25 cellular contexts compared by ENCODE assay signal in genomic region chr3:122677261-122677660, GRCh38.
"Had no signal": no experiment of that assay in that cellular context is flagged by ENCODE, and none has a peak within 500 bp of the region (broad histone marks: within the 10 kb centered on the region; RNA-seq: fewer than 3 reads in every experiment).

No MANE protein-coding gene starts in this region.

- H3K27me3 Mint-ChIP-seq: effector memory CD8-positive, alpha-beta T cell; memory B cell; naive B cell; natural killer cell treated with Interleukin-12 subunit alpha and Interleukin-12 subunit beta and Interleukin-15 and Interleukin-18, amount 100 ng/mL, for 72 hours had no signal

- H3K36me3 ChIP-seq: gastrocnemius medialis, neutrophil, right atrium auricular region, sigmoid colon, stomach, thyroid gland, upper lobe of left lung had no signal

- ATAC-seq: effector memory CD8-positive, alpha-beta T cell; gastrocnemius medialis; left lobe of liver; mucosa of descending colon; natural killer cell treated with Interleukin-12 subunit alpha and Interleukin-12 subunit beta and Interleukin-15 and Interleukin-18, amount 100 ng/mL, for 72 hours; stimulated activated effector memory CD8-positive, alpha-beta T cell treated with anti-CD3 and anti-CD28 coated beads, Interleukin-12 subunit alpha, Interleukin-12 subunit beta, amount 100 ng/mL, for 72 hours had no signal

- DNase-seq: cortex of kidney; effector memory CD8-positive, alpha-beta T cell; gastrocnemius medialis; kidney; mucosa of descending colon; naive B cell; sigmoid colon; stimulated activated CD4-positive, alpha-beta T cell treated with anti-CD3 and anti-CD28 coated beads, Interleukin-2, amount 100 ng/mL, for 24 hours; stimulated activated CD4-positive, alpha-beta T cell treated with anti-CD3 and anti-CD28 coated beads, Interleukin-4, amount 100 ng/mL, for 24 hours; stimulated activated naive CD4-positive, alpha-beta T cell treated with Interleukin-2 at 50 U/mL for 16 hours; stomach; thyroid gland; upper lobe of left lung had no signal

- H3K9me3 ChIP-seq: gastrocnemius medialis, mucosa of descending colon, neutrophil, right atrium auricular region, sigmoid colon, stomach, thyroid gland, upper lobe of left lung had no signal

- FAIRE-seq: endometrium, kidney, urothelium cell line had no signal

- H3K27ac ChIP-seq: gastrocnemius medialis, parathyroid adenoma, right atrium auricular region, sigmoid colon, stomach, thyroid gland had no signal

- H3K27ac Mint-ChIP-seq: progenitor cell of endocrine pancreas; stimulated activated effector memory CD8-positive, alpha-beta T cell treated with anti-CD3 and anti-CD28 coated beads, Interleukin-12 subunit alpha, Interleukin-12 subunit beta, amount 100 ng/mL, for 72 hours had no signal

- H3K4me3 Mint-ChIP-seq: effector memory CD8-positive, alpha-beta T cell; memory B cell; neural crest cell; stimulated activated effector memory CD8-positive, alpha-beta T cell treated with anti-CD3 and anti-CD28 coated beads, Interleukin-12 subunit alpha, Interleukin-12 subunit beta, amount 100 ng/mL, for 72 hours had no signal

- H3K4me3 ChIP-seq: gastrocnemius medialis, lung, mucosa of descending colon, right atrium auricular region, sigmoid colon, stomach, thyroid gland, upper lobe of left lung had no signal

- H3K9ac ChIP-seq: parathyroid adenoma had no signal

- H3K27me3 ChIP-seq: gastrocnemius medialis, neutrophil, right atrium auricular region, sigmoid colon, stomach, thyroid gland, upper lobe of left lung had no signal

- H3K9me3 Mint-ChIP-seq: effector memory CD8-positive, alpha-beta T cell; natural killer cell treated with Interleukin-12 subunit alpha and Interleukin-12 subunit beta and Interleukin-15 and Interleukin-18, amount 100 ng/mL, for 72 hours; neural crest cell; stimulated activated effector memory CD8-positive, alpha-beta T cell treated with anti-CD3 and anti-CD28 coated beads, Interleukin-12 subunit alpha, Interleukin-12 subunit beta, amount 100 ng/mL, for 72 hours had no signal
